ENCODE assay signal across 1 cellular context in genomic region chr19:45133661-45134060, GRCh38.
TF ChIP-seq lines count a peak whose summit lies in the region.

No MANE protein-coding gene starts in this region.

TF ChIP-seq in WTC11, 78 proteins besides CTCF, POLR2A, EP300 and RAD21 (continued from another document):
- TF ChIP-seq AR (CRISPR knock-in tag; IDR thresholded peaks at IDR 0.05) (no peak), ZNF396 (CRISPR knock-in tag; IDR thresholded peaks at IDR 0.05; ENCODE audit: borderline replicate concordance) (no peak), NR2C2 (CRISPR knock-in tag; IDR thresholded peaks at IDR 0.05) (no peak), SMAD4 (CRISPR knock-in tag; IDR thresholded peaks at IDR 0.05) (no peak), ZNF423 (CRISPR knock-in tag; IDR thresholded peaks at IDR 0.05) (no peak), SOX15 (CRISPR knock-in tag; IDR thresholded peaks at IDR 0.05) (no peak), RELA (CRISPR knock-in tag; IDR thresholded peaks at IDR 0.05; ENCODE audit: borderline replicate concordance) (no peak), ZBTB43 (CRISPR knock-in tag; IDR thresholded peaks at IDR 0.05) (no peak), ATF3 (CRISPR knock-in tag; conservative IDR thresholded peaks at IDR 0.05) (no peak)
- TF ChIP-seq, protein P1, sequence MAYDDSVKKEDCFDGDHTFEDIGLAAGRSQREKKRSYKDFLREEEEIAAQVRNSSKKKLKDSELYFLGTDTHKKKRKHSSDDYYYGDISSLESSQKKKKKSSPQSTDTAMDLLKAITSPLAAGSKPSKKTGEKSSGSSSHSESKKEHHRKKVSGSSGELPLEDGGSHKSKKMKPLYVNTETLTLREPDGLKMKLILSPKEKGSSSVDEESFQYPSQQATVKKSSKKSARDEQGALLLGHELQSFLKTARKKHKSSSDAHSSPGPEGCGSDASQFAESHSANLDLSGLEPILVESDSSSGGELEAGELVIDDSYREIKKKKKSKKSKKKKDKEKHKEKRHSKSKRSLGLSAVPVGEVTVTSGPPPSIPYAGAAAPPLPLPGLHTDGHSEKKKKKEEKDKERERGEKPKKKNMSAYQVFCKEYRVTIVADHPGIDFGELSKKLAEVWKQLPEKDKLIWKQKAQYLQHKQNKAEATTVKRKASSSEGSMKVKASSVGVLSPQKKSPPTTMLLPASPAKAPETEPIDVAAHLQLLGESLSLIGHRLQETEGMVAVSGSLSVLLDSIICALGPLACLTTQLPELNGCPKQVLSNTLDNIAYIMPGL (CRISPR knock-in tag; IDR thresholded peaks at IDR 0.05): no peak
- TF ChIP-seq, protein P2, sequence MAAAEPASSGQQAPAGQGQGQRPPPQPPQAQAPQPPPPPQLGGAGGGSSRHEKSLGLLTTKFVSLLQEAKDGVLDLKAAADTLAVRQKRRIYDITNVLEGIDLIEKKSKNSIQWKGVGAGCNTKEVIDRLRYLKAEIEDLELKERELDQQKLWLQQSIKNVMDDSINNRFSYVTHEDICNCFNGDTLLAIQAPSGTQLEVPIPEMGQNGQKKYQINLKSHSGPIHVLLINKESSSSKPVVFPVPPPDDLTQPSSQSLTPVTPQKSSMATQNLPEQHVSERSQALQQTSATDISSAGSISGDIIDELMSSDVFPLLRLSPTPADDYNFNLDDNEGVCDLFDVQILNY (CRISPR knock-in tag; IDR thresholded peaks at IDR 0.05): no peak
